In genomic region chr3:119469378-119470189, GRCh38 we compare ENCODE assay signal across 1 cellular context.
TF ChIP-seq lines count a peak whose summit lies in the region.

No MANE protein-coding gene starts in this region.

TF ChIP-seq in H1, 55 proteins besides CTCF, POLR2A, EP300 and RAD21:
- no peak for TF ChIP-seq CHD2 (IDR thresholded peaks at IDR 0.05; ENCODE audit: low read length)
- TF ChIP-seq HDAC2 (IDR thresholded peaks at IDR 0.05; ENCODE audit: borderline replicate concordance in 1 of 2, low read depth in 2 of 2, low read length in 2 of 2) = 0 out of 4 replicates have a peak, but pooled peaks of 1 of the 2 experiments have one; percentile 35
- no peak for TF ChIP-seq KDM1A (IDR thresholded peaks at IDR 0.05; ENCODE audit: borderline replicate concordance, low read length)
TF ChIP-seq in H1: peak in this region for 1.
